12 cellular contexts compared by ENCODE assay signal in genomic region chr3:122305818-122306621, GRCh38. TPM values are rescaled to one million over a fixed set of nuclear protein-coding genes. Genes with fewer than 3 reads are reported as not detected.
DNase-seq lines count a peak whose midpoint lies in the region; ATAC-seq and TF ChIP-seq lines count a peak whose summit lies in the region.
"Had no signal": no experiment of that assay in that cellular context is flagged by ENCODE, and none has a peak within 500 bp of the region (broad histone marks: within the 10 kb centered on the region; RNA-seq: fewer than 3 reads in every experiment).

No MANE protein-coding gene starts in this region.

- no peaks in the 10 kb centered on the region for H3K4me1 ChIP-seq in right atrium auricular region
- H3K4me1 ChIP-seq: heart right ventricle had no signal

- peak; percentile 55 for ATAC-seq in GM21526 (IDR thresholded peaks at IDR 0.05; ENCODE audit: low FRiP score, unreplicated experiment)
- ATAC-seq: activated T-cell treated with anti-CD3 and anti-CD28 coated beads, Interleukin-2, amount 50 U/mL, for 4 hours had no signal

- no peak overlapping the region for H3K4me3 Mint-ChIP-seq in glutamatergic neuron (ENCODE audit: unreplicated experiment)
- H3K4me3 Mint-ChIP-seq in type B pancreatic cell: no peak overlapping the region
- H3K4me3 Mint-ChIP-seq: activated T-cell treated with anti-CD3 and anti-CD28 coated beads, Interleukin-2, amount 50 U/mL, for 4 hours had no signal

- H3K36me3 Mint-ChIP-seq in glutamatergic neuron (ENCODE audit: unreplicated experiment): no peaks in the 10 kb centered on the region
- no peaks in the 10 kb centered on the region for H3K36me3 Mint-ChIP-seq in type B pancreatic cell

- in situ Hi-C loops in SK-MEL-5 (cut with HindIII; ENCODE audit: low pct_unique_long_range_greater_than_20kb, low sequenced_read_pairs): no loop called here

- H3K36me3 ChIP-seq in right atrium auricular region: no peaks in the 10 kb centered on the region
- H3K36me3 ChIP-seq: heart right ventricle had no signal

- H3K9me3 ChIP-seq in right atrium auricular region: no peaks in the 10 kb centered on the region
- H3K9me3 ChIP-seq: heart right ventricle had no signal

- no peaks in the 10 kb centered on the region for H3K4me1 Mint-ChIP-seq in glutamatergic neuron (ENCODE audit: low read depth, unreplicated experiment)
- H3K4me1 Mint-ChIP-seq in type B pancreatic cell (ENCODE audit: unreplicated experiment): no peaks in the 10 kb centered on the region

- CTCF ChIA-PET in GM10248 (lab: Yijun Ruan, JAX): interaction anchor here (0.6 to 3.4 kb wide), 20 partner anchors 9 to 310 kb away, joined by 3 to 20 read pairs (median 4); partner anchors contain the start of gene FAM162A

- DNase-seq in GM10248 (ENCODE audit: extremely low spot score) (no peak), SK-MEL-5 (ENCODE audit: low read depth, low spot score) (peak; percentile 40), left kidney (ENCODE audit: low read depth, low spot score) (peak; percentile 35), glutamatergic neuron (no peak), type B pancreatic cell (ENCODE audit: extremely low spot score, unreplicated experiment) (no peak), right atrium auricular region (ENCODE audit: low spot score) (no peak), dedifferentiated amniotic fluid mesenchymal stem cell (ENCODE audit: extremely low spot score) (no peak)
- DNase-seq: activated T-cell treated with anti-CD3 and anti-CD28 coated beads, Interleukin-2, amount 50 U/mL, for 4 hours; heart right ventricle; NCI-H2029; stimulated activated CD4-positive, alpha-beta T cell treated with anti-CD3 and anti-CD28 coated beads, Interleukin-4, amount 100 ng/mL, for 1 hour had no signal

- no peaks in the 10 kb centered on the region for H3K27me3 ChIP-seq in right atrium auricular region
- H3K27me3 ChIP-seq: heart right ventricle had no signal

- H3K27me3 Mint-ChIP-seq in glutamatergic neuron (ENCODE audit: unreplicated experiment): no peaks in the 10 kb centered on the region
- no peaks in the 10 kb centered on the region for H3K27me3 Mint-ChIP-seq in type B pancreatic cell

- POLR2A ChIA-PET in GM10248 (lab: Yijun Ruan, JAX): no interaction called here

- H3K9me3 Mint-ChIP-seq in glutamatergic neuron (ENCODE audit: unreplicated experiment) (peaks cover 2% of the 10 kb centered on the region), type B pancreatic cell (peaks cover 8% of the 10 kb centered on the region)
- H3K9me3 Mint-ChIP-seq: activated T-cell treated with anti-CD3 and anti-CD28 coated beads, Interleukin-2, amount 50 U/mL, for 4 hours had no signal

- H3K27ac ChIP-seq in right atrium auricular region: no peak overlapping the region
- H3K27ac ChIP-seq: heart right ventricle had no signal

- no peak overlapping the region for H3K4me3 ChIP-seq in right atrium auricular region
- H3K4me3 ChIP-seq: heart right ventricle had no signal

- H3K27ac Mint-ChIP-seq in glutamatergic neuron (ENCODE audit: unreplicated experiment): no peak overlapping the region
- no peak overlapping the region for H3K27ac Mint-ChIP-seq in type B pancreatic cell

- peak; percentile 36 for TF ChIP-seq CTCF in GM10248 (IDR thresholded peaks at IDR 0.05; ENCODE audit: control extremely low read depth, extremely low read depth, low read depth, missing control alignments)
- TF ChIP-seq CTCF in glutamatergic neuron (IDR thresholded peaks at IDR 0.05; ENCODE audit: partially characterized antibody, unreplicated experiment): no peak
- no peak for TF ChIP-seq CTCF in type B pancreatic cell (conservative IDR thresholded peaks at IDR 0.05)
- no peak for TF ChIP-seq CTCF in right atrium auricular region (IDR thresholded peaks at IDR 0.05)

RNA-seq across cellular contexts. Expression of gene CSTA, which starts 19.0 kb away (rescaled TPM):
- total RNA-seq in SK-MEL-5 (2014; rRNA removed; shearing (Covaris generic)): 1.9 and 4.0 TPM in 2 replicates
- polyA plus RNA-seq in SK-MEL-5 (2015; cell fraction: cytosol; rRNA removed): 2.8 and 3.4 TPM in 2 replicates
- polyA plus RNA-seq in SK-MEL-5 (2015; cell fraction: nucleus; rRNA removed): 0.31 and 2.6 TPM in 2 replicates
- total RNA-seq in glutamatergic neuron (ENCODE audit: unreplicated experiment) (not detected), type B pancreatic cell (ENCODE audit: low replicate concordance) (39.5 and 99.3 TPM in 2 replicates), right atrium auricular region (1 to 10 TPM; 1.1 to 2.6 TPM)
- total RNA-seq: activated T-cell treated with anti-CD3 and anti-CD28 coated beads, Interleukin-2, amount 50 U/mL, for 4 hours had no signal

Comparison
In these comparisons a context has a peak if more than half of its experiments do, and no peak if none do; other contexts are left out.
1. DNase-seq: peak in SK-MEL-5 (single experiment) and left kidney (single experiment); none in GM10248 (single experiment), glutamatergic neuron (single experiment), type B pancreatic cell (single experiment), right atrium auricular region (single experiment) and dedifferentiated amniotic fluid mesenchymal stem cell (single experiment).